8 cellular contexts compared by ENCODE assay signal in the genomic region with DNA sequence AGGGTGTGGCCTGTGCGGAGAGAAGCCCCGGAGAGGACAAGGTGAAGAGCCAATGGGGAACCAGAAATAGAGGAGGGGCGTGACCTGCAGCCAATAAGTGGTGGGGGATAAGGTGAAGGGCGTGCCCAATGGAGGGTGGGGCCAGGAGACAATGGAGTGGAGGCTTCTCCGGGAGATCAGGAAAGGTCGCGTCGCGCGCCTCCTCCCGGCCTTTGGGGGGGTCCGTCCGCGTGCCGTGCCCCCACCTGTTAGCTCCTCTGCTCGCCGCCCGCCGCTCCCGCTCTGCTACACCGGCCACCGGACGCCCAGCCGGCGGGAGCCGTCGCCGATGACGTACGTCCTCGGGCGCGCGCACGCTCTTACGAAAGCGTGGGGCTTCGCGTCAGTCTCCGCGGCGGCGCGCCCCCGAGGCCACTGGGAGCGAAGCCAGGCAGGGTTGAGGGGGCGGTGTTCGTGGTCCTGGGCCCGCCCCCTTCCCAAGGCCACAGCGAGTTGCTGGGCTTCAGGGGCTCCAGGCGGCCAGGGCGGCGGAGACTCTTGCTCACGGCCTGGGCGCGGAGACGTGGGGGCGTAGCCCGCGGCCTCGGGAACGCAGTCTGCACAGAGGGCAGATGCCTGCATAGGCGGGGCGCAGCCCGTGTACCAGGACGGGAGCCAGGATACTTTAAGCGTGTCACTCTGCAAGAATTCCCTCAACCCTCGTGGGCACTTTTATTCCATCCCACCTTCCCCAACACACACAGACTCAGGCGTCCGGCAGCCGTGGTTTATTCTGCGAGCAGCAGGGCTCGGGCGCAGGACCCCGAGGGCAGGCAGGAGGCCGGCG. TPM values are rescaled to one million over a fixed set of nuclear protein-coding genes. Genes with fewer than 3 reads are reported as not detected.
DNase-seq lines count a peak whose midpoint lies in the region; ATAC-seq and TF ChIP-seq lines count a peak whose summit lies in the region.

A gene (minus strand): TSS at position 337 of the 826 bp plus-strand sequence. CDS start 3,353 bp downstream, outside the sequence.

- peaks cover 5% of the 10 kb centered on the region for H3K36me3 ChIP-seq in fibroblast of lung (ENCODE audit: control insufficient read depth, insufficient read depth, low read length)
- peaks cover 0 to 7% (median 0%) of the 10 kb centered on the region in 3 experiments for H3K36me3 ChIP-seq in naive thymus-derived CD4-positive, alpha-beta T cell (ENCODE audit: control insufficient read depth in 2 of 3, insufficient read depth in 3 of 3, low read length in 3 of 3)

- TF ChIP-seq CTCF in LNCaP clone FGC (IDR thresholded peaks at IDR 0.05; ENCODE audit: control insufficient read depth, extremely low read depth, insufficient read depth) (no peak), fibroblast of lung (conservative IDR thresholded peaks at IDR 0.05 in 1 of 2, IDR thresholded peaks at IDR 0.05 in 1 of 2; ENCODE audit: low read depth in 1 of 2, low read length in 2 of 2) (no peak)

- POLR2A ChIA-PET in naive thymus-derived CD4-positive, alpha-beta T cell (lab: Charles Lee), result interaction anchor here (1.4 to 4.2 kb wide), 6 partner anchors 9 to 166 kb away, joined by 3 to 22 read pairs (median 6); a partner anchor contains a TSS

- intact Hi-C loops in activated T-helper 1 cell treated with anti-CD3 and anti-CD28 coated beads, Interleukin-12 subunit alpha, Interleukin-12 subunit beta, Interleukin-2, Interleukin-4 antibody, amounts not matched to agents 30 ng/mL and 10 ng/mL and 1 ng/mL, durations not matched to agents 14 hours and 24 hours and 36 hours (cut with micrococcal nuclease), result loop anchor here (1.0 to 2.0 kb wide), 10 partner anchors 8 to 237 kb away; a partner anchor contains a TSS
- intact Hi-C loops in naive thymus-derived CD4-positive, alpha-beta T cell (cut with micrococcal nuclease), result loop anchor here (1.0 to 2.0 kb wide), 13 partner anchors 8 to 658 kb away; a partner anchor contains a TSS

- H3K9me3 ChIP-seq in fibroblast of lung (ENCODE audit: control insufficient read depth, insufficient read depth, low read depth, low read length), result no peaks in the 10 kb centered on the region
- H3K9me3 ChIP-seq in naive thymus-derived CD4-positive, alpha-beta T cell (ENCODE audit: control insufficient read depth in 2 of 3, low read length in 3 of 3), result no peaks in the 10 kb centered on the region

- H4K20me1 ChIP-seq in fibroblast of lung (ENCODE audit: control insufficient read depth, extremely low read depth, insufficient read depth, low read length), result no peaks in the 10 kb centered on the region

- H3K27me3 Mint-ChIP-seq in activated T-helper 1 cell treated with anti-CD3 and anti-CD28 coated beads, Interleukin-12 subunit alpha, Interleukin-12 subunit beta, Interleukin-2, Interleukin-4 antibody, amounts not matched to agents 30 ng/mL and 10 ng/mL and 1 ng/mL, durations not matched to agents 14 hours and 24 hours and 36 hours (ENCODE audit: insufficient read depth), result peaks cover 8% of the 10 kb centered on the region
- peaks cover 3 to 15% (median 4%) of the 10 kb centered on the region in 5 donors for H3K27me3 Mint-ChIP-seq in naive thymus-derived CD4-positive, alpha-beta T cell
- peaks cover 35% of the 10 kb centered on the region for H3K27me3 Mint-ChIP-seq in stimulated activated memory B cell treated with anti-CD40 and anti-IgM and Interleukin-4, amounts not matched to agents 10 μg/mL and 1 μg/mL and 100 μg/mL, for 72 hours

- H3K4me1 ChIP-seq in fibroblast of lung (ENCODE audit: control insufficient read depth, extremely low read depth, insufficient read depth, low read length), result peaks cover 24% of the 10 kb centered on the region
- H3K4me1 ChIP-seq in naive thymus-derived CD4-positive, alpha-beta T cell (ENCODE audit: control insufficient read depth in 2 of 2, insufficient read depth in 2 of 2, low read length in 2 of 2), result peaks cover 12 to 15% of the 10 kb centered on the region in 2 donors

- no peaks in the 10 kb centered on the region for H3K36me3 Mint-ChIP-seq in activated T-helper 1 cell treated with anti-CD3 and anti-CD28 coated beads, Interleukin-12 subunit alpha, Interleukin-12 subunit beta, Interleukin-2, Interleukin-4 antibody, amounts not matched to agents 30 ng/mL and 10 ng/mL and 1 ng/mL, durations not matched to agents 14 hours and 24 hours and 36 hours (ENCODE audit: low read depth)
- H3K36me3 Mint-ChIP-seq in naive thymus-derived CD4-positive, alpha-beta T cell, result no peaks in the 10 kb centered on the region
- no peaks in the 10 kb centered on the region for H3K36me3 Mint-ChIP-seq in stimulated activated memory B cell treated with anti-CD40 and anti-IgM and Interleukin-4, amounts not matched to agents 10 μg/mL and 1 μg/mL and 100 μg/mL, for 72 hours

- CTCF ChIA-PET in naive thymus-derived CD4-positive, alpha-beta T cell (lab: Charles Lee), result interaction anchor here (1.8 to 2.4 kb wide), 3 partner anchors 8 to 166 kb away, joined by 7 to 15 read pairs (median 9); a partner anchor contains a TSS

- H3K4me1 Mint-ChIP-seq in activated T-helper 1 cell treated with anti-CD3 and anti-CD28 coated beads, Interleukin-12 subunit alpha, Interleukin-12 subunit beta, Interleukin-2, Interleukin-4 antibody, amounts not matched to agents 30 ng/mL and 10 ng/mL and 1 ng/mL, durations not matched to agents 14 hours and 24 hours and 36 hours (ENCODE audit: low read depth), result peaks cover 20% of the 10 kb centered on the region
- H3K4me1 Mint-ChIP-seq in naive thymus-derived CD4-positive, alpha-beta T cell, result peaks cover 8 to 24% (median 12%) of the 10 kb centered on the region in 7 donors
- H3K4me1 Mint-ChIP-seq in stimulated activated memory B cell treated with anti-CD40 and anti-IgM and Interleukin-4, amounts not matched to agents 10 μg/mL and 1 μg/mL and 100 μg/mL, for 72 hours, result peaks cover 14% of the 10 kb centered on the region

- peak within 1 kb of the TSS; percentile 62 for H3K4me3 Mint-ChIP-seq in activated T-helper 1 cell treated with anti-CD3 and anti-CD28 coated beads, Interleukin-12 subunit alpha, Interleukin-12 subunit beta, Interleukin-2, Interleukin-4 antibody, amounts not matched to agents 30 ng/mL and 10 ng/mL and 1 ng/mL, durations not matched to agents 14 hours and 24 hours and 36 hours
- peak within 1 kb of the TSS in 5 of 10 donors; percentile 48 to 91 (median 86) for H3K4me3 Mint-ChIP-seq in naive thymus-derived CD4-positive, alpha-beta T cell
- H3K4me3 Mint-ChIP-seq in stimulated activated memory B cell treated with anti-CD40 and anti-IgM and Interleukin-4, amounts not matched to agents 10 μg/mL and 1 μg/mL and 100 μg/mL, for 72 hours, result no peak within 1 kb of the TSS

- H3K9ac ChIP-seq in fibroblast of lung (ENCODE audit: insufficient read depth, low read length), result peak within 1 kb of the TSS; percentile 96

- ATAC-seq in naive thymus-derived CD4-positive, alpha-beta T cell, result peak; percentile 97
- peak; percentile 98 for ATAC-seq in stimulated activated memory B cell treated with anti-CD40 and anti-IgM and Interleukin-4, amounts not matched to agents 10 μg/mL and 1 μg/mL and 100 μg/mL, for 72 hours

- DNase-seq in EH (ENCODE audit: low read depth), result peak; percentile 99
- peak; percentile 98 for DNase-seq in H4 (ENCODE audit: low spot score)
- peak; percentile 94 for DNase-seq in LNCaP clone FGC (ENCODE audit: low read depth)
- DNase-seq in RPMI8226, result peak; percentile 99
- DNase-seq in activated T-helper 1 cell treated with anti-CD3 and anti-CD28 coated beads, Interleukin-12 subunit alpha, Interleukin-12 subunit beta, Interleukin-2, Interleukin-4 antibody, amounts not matched to agents 30 ng/mL and 10 ng/mL and 1 ng/mL, durations not matched to agents 14 hours and 24 hours and 36 hours (ENCODE audit: low spot score), result peak; percentile 94
- peak; percentile 98 for DNase-seq in fibroblast of lung (ENCODE audit: low read depth in 2 of 2)
- DNase-seq in naive thymus-derived CD4-positive, alpha-beta T cell, result peak; percentile 90 to 98 (median 96)

- H3K79me2 ChIP-seq in fibroblast of lung (ENCODE audit: control insufficient read depth, insufficient read depth, low read length), result peaks cover 9% of the 10 kb centered on the region

- H3K4me2 ChIP-seq in fibroblast of lung (ENCODE audit: extremely low read depth, insufficient read depth, low read length), result peak within 1 kb of the TSS; percentile 84

- H3K27me3 ChIP-seq in fibroblast of lung (ENCODE audit: control insufficient read depth, insufficient read depth, low read length), result no peaks in the 10 kb centered on the region
- H3K27me3 ChIP-seq in naive thymus-derived CD4-positive, alpha-beta T cell (ENCODE audit: control insufficient read depth in 2 of 2, insufficient read depth in 2 of 2, low read length in 2 of 2), result no peaks in the 10 kb centered on the region

- peak within 1 kb of the TSS; percentile 75 for H2AFZ ChIP-seq in fibroblast of lung (ENCODE audit: low read length)

- H3K27ac ChIP-seq in fibroblast of lung (ENCODE audit: insufficient read depth, low read length), result peak within 1 kb of the TSS; percentile 98
- H3K27ac ChIP-seq in naive thymus-derived CD4-positive, alpha-beta T cell (ENCODE audit: low read depth, low read length), result peak within 1 kb of the TSS; percentile 97

- H3K9me3 Mint-ChIP-seq in activated T-helper 1 cell treated with anti-CD3 and anti-CD28 coated beads, Interleukin-12 subunit alpha, Interleukin-12 subunit beta, Interleukin-2, Interleukin-4 antibody, amounts not matched to agents 30 ng/mL and 10 ng/mL and 1 ng/mL, durations not matched to agents 14 hours and 24 hours and 36 hours, result no peaks in the 10 kb centered on the region
- H3K9me3 Mint-ChIP-seq in naive thymus-derived CD4-positive, alpha-beta T cell, result no peaks in the 10 kb centered on the region
- no peaks in the 10 kb centered on the region for H3K9me3 Mint-ChIP-seq in stimulated activated memory B cell treated with anti-CD40 and anti-IgM and Interleukin-4, amounts not matched to agents 10 μg/mL and 1 μg/mL and 100 μg/mL, for 72 hours

- H3K4me3 ChIP-seq in LNCaP clone FGC (ENCODE audit: low read depth, low read length) (peak within 1 kb of the TSS; percentile 80), fibroblast of lung (replicated peaks in 1 of 4; ENCODE audit: control extremely low read depth in 1 of 4, insufficient read depth in 1 of 4, low read depth in 3 of 4, low read length in 4 of 4) (peak within 1 kb of the TSS; percentile 55 to 89 (median 65))
- H3K4me3 ChIP-seq in naive thymus-derived CD4-positive, alpha-beta T cell (ENCODE audit: low read length), result peak within 1 kb of the TSS; percentile 79

- no peak within 1 kb of the TSS for H3K27ac Mint-ChIP-seq in activated T-helper 1 cell treated with anti-CD3 and anti-CD28 coated beads, Interleukin-12 subunit alpha, Interleukin-12 subunit beta, Interleukin-2, Interleukin-4 antibody, amounts not matched to agents 30 ng/mL and 10 ng/mL and 1 ng/mL, durations not matched to agents 14 hours and 24 hours and 36 hours
- H3K27ac Mint-ChIP-seq in naive thymus-derived CD4-positive, alpha-beta T cell, result peak within 1 kb of the TSS in 2 of 9 donors; percentile 58 to 67
- H3K27ac Mint-ChIP-seq in stimulated activated memory B cell treated with anti-CD40 and anti-IgM and Interleukin-4, amounts not matched to agents 10 μg/mL and 1 μg/mL and 100 μg/mL, for 72 hours, result no peak within 1 kb of the TSS

RNA-seq across cellular contexts. Expression of the gene that starts here (rescaled TPM):
- 3.5 and 4.5 TPM in 2 replicates for total RNA-seq in H4 (2014; rRNA removed; shearing (Covaris generic))
- total RNA-seq in activated T-helper 1 cell treated with anti-CD3 and anti-CD28 coated beads, Interleukin-12 subunit alpha, Interleukin-12 subunit beta, Interleukin-2, Interleukin-4 antibody, amounts not matched to agents 30 ng/mL and 10 ng/mL and 1 ng/mL, durations not matched to agents 14 hours and 24 hours and 36 hours, result 45.5 and 48.2 TPM in 2 replicates
- 21.8 and 28.4 TPM in 2 replicates for total RNA-seq in fibroblast of lung
- polyA plus RNA-seq in fibroblast of lung, result 12.7 and 16.6 TPM in 2 replicates
- 11.6 and 14.2 TPM in 2 replicates for polyA plus RNA-seq in fibroblast of lung (2012)
- 13.9 and 16.7 TPM in 2 replicates for polyA minus RNA-seq in fibroblast of lung (ENCODE audit: low replicate concordance)
- 10 to 100 TPM in 3 of 5 experiments, 1 to 10 TPM in 2; 4.3 to 88.1 (median 11.0) TPM for total RNA-seq in naive thymus-derived CD4-positive, alpha-beta T cell
- polyA plus RNA-seq in naive thymus-derived CD4-positive, alpha-beta T cell, result under 1 TPM; 0.48 to 0.78 TPM

Comparison
In these comparisons a context has a peak if more than half of its experiments do, and no peak if none do; other contexts are left out.
1. Peak in every context shown above with its lines: DNase-seq, ATAC-seq, H3K4me3 ChIP-seq and H3K27ac ChIP-seq.
2. RNA of the gene that starts here (polyA plus RNA-seq): 11.6 to 16.6 TPM in fibroblast of lung; 0.48 to 0.78 TPM in naive thymus-derived CD4-positive, alpha-beta T cell; every median in the first group is over 4 times any median in the second.